ENCODE assay signal across 10 cellular contexts in genomic region chr3:113546414-113546893, GRCh38. TPM values are rescaled to one million over a fixed set of nuclear protein-coding genes. Genes with fewer than 3 reads are reported as not detected.
A peak's percentile ranks its signal among the peaks of the same experiment; 100 is the strongest.
DNase-seq lines count a peak whose midpoint lies in the region; ATAC-seq, FAIRE-seq and TF ChIP-seq lines count a peak whose summit lies in the region.
"Had no signal": no experiment of that assay in that cellular context is flagged by ENCODE, and none has a peak within 500 bp of the region (broad histone marks: within the 10 kb centered on the region; RNA-seq: fewer than 3 reads in every experiment).

No MANE protein-coding gene starts in this region.

- TF ChIP-seq CTCF in GM13976 (IDR thresholded peaks at IDR 0.05; ENCODE audit: borderline replicate concordance, control extremely low read depth, extremely low read depth, insufficient read depth, missing control alignments) = no peak

- FAIRE-seq in small intestine (lab: Jason Lieb, UNC) (no peak), HTR-8/SVneo (lab: Jason Lieb, UNC) (no peak)

- in situ Hi-C loops in GM13976 (cut with MboI; ENCODE audit: low sequenced_read_pairs, unreplicated experiment) = no loop called here

- H3K36me3 ChIP-seq in small intestine (ENCODE audit: control insufficient read depth in 2 of 2, insufficient read depth in 2 of 2, low read length in 2 of 2) = no peaks in the 10 kb centered on the region

- ATAC-seq in GM19438 (IDR thresholded peaks at IDR 0.05; ENCODE audit: low read depth, unreplicated experiment) (peak; percentile 94), HG03039 (IDR thresholded peaks at IDR 0.05; ENCODE audit: unreplicated experiment) (peak; percentile 81)

- no peaks in the 10 kb centered on the region for H3K9me3 ChIP-seq in small intestine (ENCODE audit: control insufficient read depth, low read depth)

- WGBS in small intestine, 3 donors = 55 to 79% (median 71%) methylated on average over 3 of the region's 3 CpGs

- no peaks in the 10 kb centered on the region for H3K27me3 ChIP-seq in small intestine (ENCODE audit: control insufficient read depth in 2 of 2, insufficient read depth in 2 of 2, low read length in 2 of 2)
- H3K27me3 ChIP-seq: dorsolateral prefrontal cortex had no signal

- H3K4me3 ChIP-seq in small intestine (ENCODE audit: low read depth in 1 of 2, low read length in 2 of 2) = no peak overlapping the region
- H3K4me3 ChIP-seq: dorsolateral prefrontal cortex had no signal

- H3K27ac ChIP-seq in small intestine (ENCODE audit: low read depth in 1 of 2, low read length in 1 of 2) = no peak overlapping the region
- H3K27ac ChIP-seq: dorsolateral prefrontal cortex had no signal

- no peaks in the 10 kb centered on the region for H3K4me1 ChIP-seq in small intestine (ENCODE audit: control insufficient read depth in 2 of 2, insufficient read depth in 1 of 2, low read depth in 1 of 2, low read length in 1 of 2)

- DNase-seq in GM13976 (ENCODE audit: low spot score) (peak; percentile 45), RPMI8226 (peak; percentile 40), small intestine (no peak), NCI-H226 (no peak), HTR-8/SVneo (ENCODE audit: insufficient read length, low spot score) (no peak), cortex of kidney (lab: John Stamatoyannopoulos, UW) (no peak)
- DNase-seq: dorsolateral prefrontal cortex, posterior cingulate gyrus had no signal

RNA-seq across cellular contexts. Expression of gene SIDT1, which starts 14.1 kb away (rescaled TPM):
- polyA plus RNA-seq in small intestine = 1 to 10 TPM in 1 of 3 donors, under 1 TPM in 2; 0.45 to 3.0 (median 0.54) TPM

RNA-seq across cellular contexts. Expression of gene SPICE1, which starts 31.5 kb away (rescaled TPM):
- 1 to 10 TPM in 2 of 3 donors, under 1 TPM in 1; 0.89 to 4.7 (median 1.4) TPM for polyA plus RNA-seq in small intestine

Comparison
In these comparisons a context has a peak if more than half of its experiments do, and no peak if none do; other contexts are left out.
1. DNase-seq: peak in GM13976 (single experiment) and RPMI8226 (single experiment); none in small intestine (single experiment), NCI-H226 (single experiment), HTR-8/SVneo (single experiment) and cortex of kidney (single experiment).